Comparison of ENCODE assay signal across 34 cellular contexts in genomic region chr6:24501914-24502313, GRCh38.
"Had no signal": no experiment of that assay in that cellular context is flagged by ENCODE, and none has a peak within 500 bp of the region (broad histone marks: within the 10 kb centered on the region; RNA-seq: fewer than 3 reads in every experiment).

No MANE protein-coding gene starts in this region.

- ATAC-seq: activated T-helper 17 cell treated with anti-CD3 and anti-CD28 coated beads, Interleukin-2, amount 50 U/mL, for 72 hours; PC-3 had no signal

- H3K9ac ChIP-seq: SK-N-SH had no signal

- H3K27me3 ChIP-seq: brain microvascular endothelial cell, Peyer's patch, SJSA1 had no signal

- H3K4me3 ChIP-seq: Peyer's patch, SJSA1 had no signal

- DNase-seq: activated CD4-positive, alpha-beta T cell treated with anti-CD3 and anti-CD28 coated beads, Interleukin-2, amount 10 ng/mL, durations not matched to agents 24 days and 14 days; activated CD4-positive, alpha-beta T cell treated with anti-CD3 and anti-CD28 coated beads, Interleukin-2, amount 50 U/mL, for 4 hours; activated effector memory CD4-positive, alpha-beta T cell treated with anti-CD3 and anti-CD28 coated beads, Interleukin-2, amount 50 U/mL, for 16 hours; activated naive CD4-positive, alpha-beta T cell; activated naive CD4-positive, alpha-beta T cell treated with anti-CD3 and anti-CD28 coated beads, Interleukin-2, amount 50 U/mL, for 16 hours; activated naive CD8-positive, alpha-beta T cell treated with anti-CD3 and anti-CD28 coated beads for 36 hours; activated T-cell treated with anti-CD3 and anti-CD28 coated beads, Interleukin-2, amount 50 U/mL, for 1 hour; amniotic stem cell; aorta; brain microvascular endothelial cell; central memory CD4-positive, alpha-beta T cell; MM.1S; MV-4-11; NCI-H1092; NCI-H1436 treated with DMSO at 0.1 percent for 48 hours; NCI-H1694 treated with DMSO at 0.1 percent for 48 hours; NCI-H2029; NCI-H2107; NCI-H2171; NCI-H510A; NCI-H748 treated with DMSO at 0.1 percent for 48 hours; NK-92 treated with Interleukin-12 subunit alpha and Interleukin-12 subunit beta, amount 100 ng/mL, for 24 hours; PC-3; Peyer's patch; RPMI8226; SHP77 treated with DMSO at 0.1 percent for 48 hours; SK-N-SH had no signal

- H3K27ac Mint-ChIP-seq: activated CD4-positive, alpha-beta T cell treated with anti-CD3 and anti-CD28 coated beads, Interleukin-2, amount 10 ng/mL, durations not matched to agents 24 days and 14 days; activated naive CD8-positive, alpha-beta T cell treated with anti-CD3 and anti-CD28 coated beads for 36 hours; activated T-cell treated with anti-CD3 and anti-CD28 coated beads, Interleukin-2, amount 50 U/mL, for 72 hours; activated T-helper 17 cell treated with anti-CD3 and anti-CD28 coated beads, Interleukin-2, amount 50 U/mL, for 72 hours; T-helper 1 cell treated with Interleukin-12 subunit alpha and Interleukin-12 subunit beta and Interleukin-4 antibody, amounts not matched to agents 30 μg/mL and 1 μg/mL, for 36 hours; T-helper 2 cell treated with Interferon-gamma antibody and Interleukin-4, amounts not matched to agents 5 μg/mL and 100 μg/mL, for 36 hours had no signal

- H3K27ac ChIP-seq: brain microvascular endothelial cell, Peyer's patch, SJSA1 had no signal

- FAIRE-seq: TTC549 had no signal

- H3K9me3 Mint-ChIP-seq: T-helper 2 cell treated with Interferon-gamma antibody and Interleukin-4, amounts not matched to agents 5 μg/mL and 100 μg/mL, for 36 hours had no signal

- H3K4me1 Mint-ChIP-seq: activated T-helper 17 cell treated with anti-CD3 and anti-CD28 coated beads, Interleukin-2, amount 50 U/mL, for 72 hours had no signal

- H3K4me1 ChIP-seq: Peyer's patch, SJSA1 had no signal

- H3K4me2 ChIP-seq: SK-N-SH had no signal

- H3K4me3 Mint-ChIP-seq: activated CD4-positive, alpha-beta T cell treated with anti-CD3 and anti-CD28 coated beads, Interleukin-2, amount 10 ng/mL, durations not matched to agents 24 days and 14 days; activated CD8-positive, alpha-beta T cell treated with anti-CD3 and anti-CD28 coated beads for 36 hours; activated naive CD8-positive, alpha-beta T cell treated with anti-CD3 and anti-CD28 coated beads for 36 hours; activated T-cell treated with anti-CD3 and anti-CD28 coated beads, Interleukin-2, amount 50 U/mL, for 72 hours; activated T-helper 17 cell treated with anti-CD3 and anti-CD28 coated beads, Interleukin-2, amount 50 U/mL, for 72 hours; T-helper 1 cell treated with Interleukin-12 subunit alpha and Interleukin-12 subunit beta and Interleukin-4 antibody, amounts not matched to agents 30 μg/mL and 1 μg/mL, for 36 hours; T-helper 2 cell treated with Interferon-gamma antibody and Interleukin-4, amounts not matched to agents 5 μg/mL and 100 μg/mL, for 36 hours had no signal

- H3K27me3 Mint-ChIP-seq: activated CD4-positive, alpha-beta T cell treated with anti-CD3 and anti-CD28 coated beads, Interleukin-2, amount 10 ng/mL, durations not matched to agents 24 days and 14 days; activated CD8-positive, alpha-beta T cell treated with anti-CD3 and anti-CD28 coated beads for 36 hours; activated naive CD8-positive, alpha-beta T cell treated with anti-CD3 and anti-CD28 coated beads for 36 hours; activated T-helper 17 cell treated with anti-CD3 and anti-CD28 coated beads, Interleukin-2, amount 50 U/mL, for 72 hours had no signal

- H3K9me3 ChIP-seq: Peyer's patch, SJSA1, SK-N-SH had no signal

- H3K36me3 ChIP-seq: brain microvascular endothelial cell, SJSA1 had no signal
